ENCODE assay signal across 1 cellular context in the genomic region with DNA sequence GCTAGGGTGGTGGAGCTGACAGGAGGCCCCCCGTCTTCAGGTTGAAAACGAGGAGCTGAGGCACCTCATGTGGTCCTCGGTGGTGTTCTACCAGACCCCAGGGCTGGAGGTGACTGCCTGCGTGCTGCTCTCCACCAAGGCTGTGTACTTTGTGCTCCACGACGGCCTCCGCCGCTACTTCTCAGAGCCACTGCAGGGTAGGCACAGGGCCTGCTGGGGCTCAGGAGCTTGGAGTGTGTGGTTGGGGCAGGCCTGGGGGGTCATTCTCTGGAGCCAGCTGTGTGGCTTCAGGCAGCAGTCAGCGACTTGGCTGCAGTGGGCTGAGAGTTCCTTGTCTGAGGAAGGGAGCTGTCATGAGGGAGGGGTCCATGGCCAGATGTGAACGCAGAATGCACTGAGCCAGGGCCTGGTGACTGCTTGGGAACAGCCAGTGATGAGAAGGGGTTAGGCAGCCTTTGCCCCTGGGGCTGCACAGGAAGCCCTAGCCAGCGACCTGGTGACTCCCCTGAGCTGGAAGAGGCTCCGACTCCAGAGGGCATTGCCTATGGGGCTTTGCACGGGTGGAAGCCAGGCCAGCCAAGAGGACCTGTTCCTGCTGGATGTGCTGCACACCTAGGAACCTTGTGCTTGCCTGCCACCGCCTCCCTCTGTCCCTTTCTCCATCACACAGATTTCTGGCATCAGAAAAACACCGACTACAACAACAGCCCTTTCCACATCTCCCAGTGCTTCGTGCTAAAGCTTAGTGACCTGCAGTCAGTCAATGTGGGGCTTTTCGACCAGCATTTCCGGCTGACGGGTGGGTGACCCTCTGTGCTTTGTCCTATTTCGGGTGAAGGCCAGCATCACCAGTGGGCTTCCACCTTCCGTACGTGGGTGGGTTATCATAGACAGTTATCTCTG.
A peak's percentile ranks its signal among the peaks of the same experiment; 100 is the strongest.
TF ChIP-seq lines count a peak whose summit lies in the region.

No MANE protein-coding gene starts in this region.

TF ChIP-seq in K562, 482 proteins besides CTCF, POLR2A, EP300 and RAD21:
- TF ChIP-seq SRSF3 (IDR thresholded peaks at IDR 0.05; ENCODE audit: insufficient read depth, low read length) (no peak), POLR2G (IDR thresholded peaks at IDR 0.05; ENCODE audit: low read depth, low read length) (0 out of 2 replicates have a peak, but pooled peaks have one; percentile 26), SMARCB1 (IDR thresholded peaks at IDR 0.05; ENCODE audit: insufficient read length, low read depth) (no peak)
- TF ChIP-seq, protein P1, sequence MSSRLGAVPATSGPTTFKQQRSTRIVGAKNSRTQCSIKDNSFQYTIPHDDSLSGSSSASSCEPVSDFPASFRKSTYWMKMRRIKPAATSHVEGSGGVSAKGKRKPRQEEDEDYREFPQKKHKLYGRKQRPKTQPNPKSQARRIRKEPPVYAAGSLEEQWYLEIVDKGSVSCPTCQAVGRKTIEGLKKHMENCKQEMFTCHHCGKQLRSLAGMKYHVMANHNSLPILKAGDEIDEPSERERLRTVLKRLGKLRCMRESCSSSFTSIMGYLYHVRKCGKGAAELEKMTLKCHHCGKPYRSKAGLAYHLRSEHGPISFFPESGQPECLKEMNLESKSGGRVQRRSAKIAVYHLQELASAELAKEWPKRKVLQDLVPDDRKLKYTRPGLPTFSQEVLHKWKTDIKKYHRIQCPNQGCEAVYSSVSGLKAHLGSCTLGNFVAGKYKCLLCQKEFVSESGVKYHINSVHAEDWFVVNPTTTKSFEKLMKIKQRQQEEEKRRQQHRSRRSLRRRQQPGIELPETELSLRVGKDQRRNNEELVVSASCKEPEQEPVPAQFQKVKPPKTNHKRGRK (tag; IDR thresholded peaks at IDR 0.05) = no peak
- TF ChIP-seq, protein P2, sequence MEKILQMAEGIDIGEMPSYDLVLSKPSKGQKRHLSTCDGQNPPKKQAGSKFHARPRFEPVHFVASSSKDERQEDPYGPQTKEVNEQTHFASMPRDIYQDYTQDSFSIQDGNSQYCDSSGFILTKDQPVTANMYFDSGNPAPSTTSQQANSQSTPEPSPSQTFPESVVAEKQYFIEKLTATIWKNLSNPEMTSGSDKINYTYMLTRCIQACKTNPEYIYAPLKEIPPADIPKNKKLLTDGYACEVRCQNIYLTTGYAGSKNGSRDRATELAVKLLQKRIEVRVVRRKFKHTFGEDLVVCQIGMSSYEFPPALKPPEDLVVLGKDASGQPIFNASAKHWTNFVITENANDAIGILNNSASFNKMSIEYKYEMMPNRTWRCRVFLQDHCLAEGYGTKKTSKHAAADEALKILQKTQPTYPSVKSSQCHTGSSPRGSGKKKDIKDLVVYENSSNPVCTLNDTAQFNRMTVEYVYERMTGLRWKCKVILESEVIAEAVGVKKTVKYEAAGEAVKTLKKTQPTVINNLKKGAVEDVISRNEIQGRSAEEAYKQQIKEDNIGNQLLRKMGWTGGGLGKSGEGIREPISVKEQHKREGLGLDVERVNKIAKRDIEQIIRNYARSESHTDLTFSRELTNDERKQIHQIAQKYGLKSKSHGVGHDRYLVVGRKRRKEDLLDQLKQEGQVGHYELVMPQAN (IDR thresholded peaks at IDR 0.05; ENCODE audit: borderline replicate concordance) = no peak
